In genomic region chr7:22083711-22084289, GRCh38 we compare ENCODE assay signal across 8 cellular contexts.
DNase-seq lines count a peak whose midpoint lies in the region; ATAC-seq, FAIRE-seq and TF ChIP-seq lines count a peak whose summit lies in the region.

No MANE protein-coding gene starts in this region.

- H3K4me1 Mint-ChIP-seq in activated naive CD4-positive, alpha-beta T cell treated with anti-CD3 and anti-CD28 coated beads, Interleukin-2, amount 10 ng/mL, durations not matched to agents 7 days and 5 days: peaks cover 14% of the 10 kb centered on the region

- H3K27me3 Mint-ChIP-seq in activated naive CD4-positive, alpha-beta T cell treated with anti-CD3 and anti-CD28 coated beads, Interleukin-2, amount 10 ng/mL, durations not matched to agents 7 days and 5 days: peaks cover 54% of the 10 kb centered on the region

- H3K27ac Mint-ChIP-seq in activated naive CD4-positive, alpha-beta T cell treated with anti-CD3 and anti-CD28 coated beads, Interleukin-2, amount 10 ng/mL, durations not matched to agents 7 days and 5 days: no peak overlapping the region

- peaks cover 2% of the 10 kb centered on the region for H3K9me3 ChIP-seq in adipocyte (ENCODE audit: control insufficient read depth, low read length)
- no peaks in the 10 kb centered on the region for H3K9me3 ChIP-seq in kidney (ENCODE audit: control insufficient read depth in 1 of 2, low read length in 2 of 2)

- no peaks in the 10 kb centered on the region for H3K9me3 Mint-ChIP-seq in activated naive CD4-positive, alpha-beta T cell treated with anti-CD3 and anti-CD28 coated beads, Interleukin-2, amount 10 ng/mL, durations not matched to agents 7 days and 5 days

- H3K4me3 ChIP-seq in adipocyte (ENCODE audit: low read length) (peak overlapping the region; percentile 96), kidney (ENCODE audit: low read length in 2 of 2) (peak overlapping the region; percentile 80 to 89)

- H3K27me3 ChIP-seq in adipocyte (replicated peaks; ENCODE audit: control insufficient read depth, insufficient read depth, low read length): peaks cover 4% of the 10 kb centered on the region

- H3K9ac ChIP-seq in adipocyte (ENCODE audit: low read length): peak overlapping the region; percentile 94
- H3K9ac ChIP-seq in kidney (ENCODE audit: low read length in 2 of 2): peak overlapping the region; percentile 67 to 80

- TF ChIP-seq CTCF in kidney (IDR thresholded peaks at IDR 0.05; ENCODE audit: borderline replicate concordance, extremely low read depth, insufficient read depth): no peak
- TF ChIP-seq CTCF in GM10248 (IDR thresholded peaks at IDR 0.05; ENCODE audit: control extremely low read depth, extremely low read depth, low read depth, missing control alignments): no peak

- POLR2A ChIA-PET in GM10248 (lab: Yijun Ruan, JAX): no interaction called here

- peak overlapping the region; percentile 74 for H3K4me3 Mint-ChIP-seq in activated naive CD4-positive, alpha-beta T cell treated with anti-CD3 and anti-CD28 coated beads, Interleukin-2, amount 10 ng/mL, durations not matched to agents 7 days and 5 days

- H3K27ac ChIP-seq in kidney (ENCODE audit: low read depth in 2 of 2, low read length in 2 of 2): peak overlapping the region in 1 of 2 donors; percentile 32

- no peaks in the 10 kb centered on the region for H3K36me3 Mint-ChIP-seq in activated naive CD4-positive, alpha-beta T cell treated with anti-CD3 and anti-CD28 coated beads, Interleukin-2, amount 10 ng/mL, durations not matched to agents 7 days and 5 days

- FAIRE-seq in kidney (lab: Jason Lieb, UNC): no peak

- DNase-seq in activated naive CD4-positive, alpha-beta T cell treated with anti-CD3 and anti-CD28 coated beads, Interleukin-2, amount 10 ng/mL, durations not matched to agents 7 days and 5 days: no peak
- DNase-seq in activated naive CD4-positive, alpha-beta T cell treated with Interleukin-2 at 50 U/mL for 16 hours: no peak
- DNase-seq in adipocyte (ENCODE audit: low read depth) (peak; percentile 31), kidney (no peak), superior temporal gyrus (ENCODE audit: extremely low spot score) (peak; percentile 66), GM10248 (ENCODE audit: extremely low spot score) (no peak), islet precursor cell (no peak)

- H3K36me3 ChIP-seq in adipocyte (ENCODE audit: control insufficient read depth, insufficient read depth, low read length, severe bottlenecking) (no peaks in the 10 kb centered on the region), kidney (ENCODE audit: control insufficient read depth in 1 of 2, insufficient read depth in 2 of 2, low read length in 2 of 2) (no peaks in the 10 kb centered on the region)

- CTCF ChIA-PET in activated naive CD4-positive, alpha-beta T cell treated with anti-CD3 and anti-CD28 coated beads, Interleukin-2, amount 10 ng/mL, durations not matched to agents 7 days and 5 days (lab: Charles Lee): interaction anchor here (0.9 to 2.9 kb wide), 6 partner anchors 9 to 279 kb away, joined by 3 to 23 read pairs (median 4); no protein-coding TSS in a partner anchor
- CTCF ChIA-PET in GM10248 (lab: Yijun Ruan, JAX): interaction anchor here (0.8 to 4.0 kb wide), 30 partner anchors 9 to 1308 kb away, joined by 3 to 51 read pairs (median 4); no protein-coding TSS in a partner anchor

- ATAC-seq in GM18861 (IDR thresholded peaks at IDR 0.05; ENCODE audit: unreplicated experiment): no peak

- intact Hi-C loops in kidney (cut with DNase I): no loop called here

- H3K4me1 ChIP-seq in adipocyte (ENCODE audit: control insufficient read depth, insufficient read depth, low read length) (peaks cover 6% of the 10 kb centered on the region), kidney (ENCODE audit: control insufficient read depth in 1 of 2, insufficient read depth in 1 of 2, low read depth in 1 of 2, low read length in 2 of 2) (peaks cover 4 to 9% of the 10 kb centered on the region in 2 donors)

Comparison
In these comparisons a context has a peak if more than half of its experiments do, and no peak if none do; other contexts are left out.
1. DNase-seq: peak in adipocyte (single experiment) and superior temporal gyrus (single experiment); none in activated naive CD4-positive, alpha-beta T cell treated with anti-CD3 and anti-CD28 coated beads, Interleukin-2, amount 10 ng/mL, durations not matched to agents 7 days and 5 days (single experiment), activated naive CD4-positive, alpha-beta T cell treated with Interleukin-2 at 50 U/mL for 16 hours (single experiment), kidney (single experiment), GM10248 (single experiment) and islet precursor cell (single experiment).